24 cellular contexts compared by ENCODE assay signal in the genomic region with DNA sequence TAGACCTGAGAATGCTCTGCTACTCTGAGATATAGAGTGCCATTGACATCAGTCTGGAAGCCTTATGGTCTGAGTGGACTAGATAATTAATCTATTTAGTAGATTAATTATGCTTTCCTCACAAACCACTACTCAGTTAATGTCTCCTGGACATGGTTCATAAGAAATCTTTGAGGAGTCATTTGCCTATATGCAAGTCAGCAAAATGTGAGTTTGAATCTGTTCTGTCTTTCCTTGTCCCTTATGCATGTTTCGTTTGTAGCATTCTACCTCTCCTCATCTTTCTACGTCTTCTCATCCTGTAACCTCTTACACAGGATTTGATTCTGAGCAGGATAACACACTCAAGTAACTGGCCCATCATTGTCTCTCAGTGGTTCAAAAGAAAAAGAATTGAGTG.
DNase-seq lines count a peak whose midpoint lies in the region; ATAC-seq, FAIRE-seq and TF ChIP-seq lines count a peak whose summit lies in the region.
"Had no signal": no experiment of that assay in that cellular context is flagged by ENCODE, and none has a peak within 500 bp of the region (broad histone marks: within the 10 kb centered on the region; RNA-seq: fewer than 3 reads in every experiment).

No MANE protein-coding gene starts in this region.

- 0% methylated on average over 2 of the region's 2 CpGs for WGBS in HepG2 (ENCODE audit: low lambda C conversion rate)
- 100% methylated on average over 2 of the region's 2 CpGs for WGBS in right lobe of liver (ENCODE audit: insufficient coverage, low coverage, low lambda C conversion rate, missing lambda C conversion rate)
- no CpG with 5 or more reads among the region's 2 CpGs for WGBS in IMR-90 (ENCODE audit: extremely low coverage in 2 of 2, insufficient read length in 1 of 2), 2 experiments
- 0% methylated on average over 2 of the region's 2 CpGs for WGBS in K562 (ENCODE audit: insufficient coverage, low coverage, missing lambda C conversion rate)

- no peak for FAIRE-seq in HepG2 (lab: Jason Lieb, UNC)
- no peak for FAIRE-seq in K562 (lab: Jason Lieb, UNC)
- FAIRE-seq: GM12878, GM12892, GM18507 had no signal

- TF ChIP-seq EP300 in HepG2 (IDR thresholded peaks at IDR 0.05; ENCODE audit: low read depth in 2 of 2, low read length in 2 of 2) (no peak), HepG2 (CRISPR knock-in tag; IDR thresholded peaks at IDR 0.05; ENCODE audit: borderline replicate concordance) (no peak), K562 (IDR thresholded peaks at IDR 0.05; ENCODE audit: low read length) (no peak)

- in situ Hi-C loops in HepG2 (cut with HindIII; ENCODE audit: extremely low pct_ligation_motif_present, low pct_unique_long_range_greater_than_20kb) (loop anchor here (25.0 kb wide), 1 partner anchor 1453 kb away; no protein-coding TSS in a partner anchor), IMR-90 (cut with MboI; ENCODE audit: low sequenced_read_pairs) (no loop called here), K562 (cut with MboI) (no loop called here)

- intact Hi-C loops in HepG2 (cut with micrococcal nuclease; ENCODE audit: unreplicated experiment) = no loop called here
- intact Hi-C loops in right lobe of liver (cut with DNase I) = no loop called here
- intact Hi-C loops in IMR-90 (cut with micrococcal nuclease) = no loop called here
- intact Hi-C loops in K562 (cut with micrococcal nuclease) = no loop called here

- dilution Hi-C loops in IMR-90 (cut with HindIII; ENCODE audit: low sequenced_read_pairs, unreplicated experiment) = no loop called here

- H3K14ac ChIP-seq in IMR-90 (replicated peaks; ENCODE audit: low read depth, low read length) = no peak overlapping the region

- H3K4me3 ChIP-seq in HepG2 (replicated peaks in 1 of 3; ENCODE audit: insufficient read depth in 1 of 3, low read depth in 2 of 3, low read length in 3 of 3) = no peak overlapping the region
- H3K4me3 ChIP-seq in right lobe of liver = no peak overlapping the region
- H3K4me3 ChIP-seq in IMR-90 (ENCODE audit: insufficient read depth, low read depth, low read length) = no peak overlapping the region
- H3K4me3 ChIP-seq in K562 = no peak overlapping the region
- H3K4me3 ChIP-seq: BLaER1, GM12878 had no signal

- no peak overlapping the region for H3K4ac ChIP-seq in IMR-90 (ENCODE audit: low read depth, low read length)

- no peak for TF ChIP-seq RAD21 in HepG2 (CRISPR knock-in tag; IDR thresholded peaks at IDR 0.05)
- no peak for TF ChIP-seq RAD21 in IMR-90 (IDR thresholded peaks at IDR 0.05; ENCODE audit: low read length)
- TF ChIP-seq RAD21 in K562 (CRISPR knock-in tag; conservative IDR thresholded peaks at IDR 0.05 in 1 of 2, IDR thresholded peaks at IDR 0.05 in 1 of 2) = no peak

- H3K4me2 ChIP-seq in HepG2 (ENCODE audit: low read depth, low read length) = no peak overlapping the region
- no peak overlapping the region for H3K4me2 ChIP-seq in IMR-90 (ENCODE audit: low read depth, low read length)
- no peak overlapping the region for H3K4me2 ChIP-seq in K562 (ENCODE audit: insufficient read depth, low read length)
- H3K4me2 ChIP-seq: BLaER1 had no signal

- TF ChIP-seq CTCF in HepG2 (CRISPR knock-in tag; IDR thresholded peaks at IDR 0.05) (no peak), right lobe of liver (IDR thresholded peaks at IDR 0.05) (no peak), IMR-90 (conservative IDR thresholded peaks at IDR 0.05; ENCODE audit: low read depth, low read length) (no peak), K562 (IDR thresholded peaks at IDR 0.05 in 2 of 3, conservative IDR thresholded peaks at IDR 0.05 in 1 of 3; ENCODE audit: insufficient read depth in 2 of 3, low read depth in 1 of 3, low read length in 3 of 3) (no peak)

- BruUV-seq in HepG2 (replicated peaks; lab: Mats Ljungman, UMichigan) (no TSS peak), IMR-90 (replicated peaks; lab: Mats Ljungman, UMichigan) (no TSS peak), K562 (replicated peaks; lab: Mats Ljungman, UMichigan) (no TSS peak)

- H4K20me1 ChIP-seq in HepG2 (ENCODE audit: insufficient read depth, low read length) (no peaks in the 10 kb centered on the region), IMR-90 (ENCODE audit: insufficient read depth, low read length) (no peaks in the 10 kb centered on the region), K562 (replicated peaks; ENCODE audit: control insufficient read depth, insufficient read depth, low read length) (no peaks in the 10 kb centered on the region)
- H4K20me1 ChIP-seq: BLaER1 had no signal

- H4K5ac ChIP-seq in IMR-90 (ENCODE audit: low read depth, low read length) = no peak overlapping the region

- H3K4me1 ChIP-seq in HepG2 (ENCODE audit: insufficient read depth, low read length) = no peaks in the 10 kb centered on the region
- H3K4me1 ChIP-seq in right lobe of liver = peaks cover 0 to 16% (median 0%) of the 10 kb centered on the region in 4 donors
- H3K4me1 ChIP-seq in IMR-90 (ENCODE audit: control insufficient read depth, insufficient read depth, low read length) = no peaks in the 10 kb centered on the region
- no peaks in the 10 kb centered on the region for H3K4me1 ChIP-seq in K562 (replicated peaks in 1 of 2; ENCODE audit: control insufficient read depth in 2 of 2, insufficient read depth in 2 of 2, low read length in 2 of 2)
- H3K4me1 ChIP-seq: BE2C had no signal

- DNase-seq in HepG2 (ENCODE audit: low spot score) (no peak), right lobe of liver (no peak), IMR-90 (no peak), K562 (ENCODE audit: extremely low read depth in 1 of 4, low spot score in 3 of 4) (no peak), left lobe of liver (ENCODE audit: low spot score) (no peak)
- DNase-seq: ACHN; BE2C; C1 segment of cervical spinal cord; CD4-positive, alpha-beta memory T cell; CD4-positive, CD25-positive, alpha-beta regulatory T cell; CD8-positive, alpha-beta memory T cell; COR-L47; DMS 273 treated with DMSO at 0.1 percent for 48 hours; DMS153; DMS79; DND-41; EL; GDM1 had no signal

- H3K79me2 ChIP-seq in HepG2 (ENCODE audit: insufficient read depth, low read length) (no peaks in the 10 kb centered on the region), K562 (ENCODE audit: control insufficient read depth, insufficient read depth, low read length) (no peaks in the 10 kb centered on the region)

- ATAC-seq in HepG2 (no peak), right lobe of liver (no peak), IMR-90 (ENCODE audit: low read depth) (no peak), K562 (no peak), HG03196 (IDR thresholded peaks at IDR 0.05; ENCODE audit: unreplicated experiment) (no peak), left lobe of liver (no peak)
- ATAC-seq: GM12878 had no signal

- no peak overlapping the region for H2AFZ ChIP-seq in HepG2 (ENCODE audit: low read length)
- H2AFZ ChIP-seq in IMR-90 (replicated peaks; ENCODE audit: low read length, poor library complexity) = no peak overlapping the region
- no peak overlapping the region for H2AFZ ChIP-seq in K562 (ENCODE audit: low read depth, low read length)

- no peak overlapping the region for H3K9ac ChIP-seq in HepG2 (ENCODE audit: insufficient read depth, low read depth, low read length)
- no peak overlapping the region for H3K9ac ChIP-seq in IMR-90 (ENCODE audit: low read depth, low read length)
- no peak overlapping the region for H3K9ac ChIP-seq in K562 (ENCODE audit: insufficient read depth in 1 of 2, low read depth in 2 of 2, low read length in 2 of 2)
- H3K9ac ChIP-seq: BLaER1 had no signal

- no peak overlapping the region for H4K8ac ChIP-seq in IMR-90 (ENCODE audit: low read depth in 2 of 2, low read length in 2 of 2)

- POLR2A ChIA-PET in HepG2 (lab: Yijun Ruan, JAX) = no interaction called here
- POLR2A ChIA-PET in IMR-90 (lab: Charles Lee; ENCODE audit: unreplicated experiment) = no interaction called here
- POLR2A ChIA-PET in K562 (lab: Yijun Ruan, JAX) = no interaction called here

- H2BK120ac ChIP-seq in IMR-90 (ENCODE audit: low read depth, low read length) = no peak overlapping the region

- H2BK20ac ChIP-seq in IMR-90 (ENCODE audit: low read depth, low read length) = no peak overlapping the region

- H3K79me1 ChIP-seq in IMR-90 (ENCODE audit: low read depth in 1 of 2, low read length in 2 of 2) = no peaks in the 10 kb centered on the region

- no peak overlapping the region for H3K23ac ChIP-seq in IMR-90 (ENCODE audit: low read depth, low read length)

- H3K27me3 ChIP-seq in HepG2 (ENCODE audit: control insufficient read depth in 1 of 2, insufficient read depth in 2 of 2, low read length in 2 of 2) (no peaks in the 10 kb centered on the region), right lobe of liver (no peaks in the 10 kb centered on the region), IMR-90 (ENCODE audit: control insufficient read depth, insufficient read depth, low read length) (no peaks in the 10 kb centered on the region), K562 (ENCODE audit: control insufficient read depth in 2 of 2, insufficient read depth in 2 of 2, low read length in 2 of 2) (no peaks in the 10 kb centered on the region)
- H3K27me3 ChIP-seq: BE2C, BLaER1 had no signal

- TF ChIP-seq POLR2A in HepG2 (IDR thresholded peaks at IDR 0.05; ENCODE audit: insufficient read depth in 1 of 2, low read depth in 2 of 2, low read length in 2 of 2) (no peak), right lobe of liver (IDR thresholded peaks at IDR 0.05) (no peak), IMR-90 (IDR thresholded peaks at IDR 0.05; ENCODE audit: low read depth, low read length) (no peak), K562 (conservative IDR thresholded peaks at IDR 0.05) (no peak)

- no peak overlapping the region for H2AK9ac ChIP-seq in IMR-90 (replicated peaks; ENCODE audit: low read depth, low read length, poor library complexity)

- H2AK5ac ChIP-seq in IMR-90 (ENCODE audit: low read depth, low read length) = no peak overlapping the region

- H2BK15ac ChIP-seq in IMR-90 (ENCODE audit: low read depth, low read length) = no peak overlapping the region

- no peak overlapping the region for H3K27ac ChIP-seq in HepG2 (ENCODE audit: extremely low read length, insufficient read depth, low read length)
- no peak overlapping the region for H3K27ac ChIP-seq in right lobe of liver
- H3K27ac ChIP-seq in IMR-90 (ENCODE audit: insufficient read depth, low read length) = no peak overlapping the region
- H3K27ac ChIP-seq in K562 (ENCODE audit: extremely low read depth, low read depth, low read length) = no peak overlapping the region
- H3K27ac ChIP-seq: 22Rv1, BLaER1 had no signal

- H3K18ac ChIP-seq in IMR-90 (ENCODE audit: low read depth, low read length) = no peak overlapping the region

- no peak overlapping the region for H3K56ac ChIP-seq in IMR-90 (ENCODE audit: extremely low read depth, insufficient read depth, low read length)

- no peak overlapping the region for H4K91ac ChIP-seq in IMR-90 (ENCODE audit: insufficient read depth, low read depth, low read length)

- CTCF ChIA-PET in HepG2 (lab: Yijun Ruan, JAX; ENCODE audit: low intra/inter-chr PET ratio, low total read pairs) (no interaction called here), IMR-90 (lab: Yijun Ruan, JAX) (no interaction called here), K562 (lab: Yijun Ruan, JAX; ENCODE audit: low intra/inter-chr PET ratio) (no interaction called here)

- H3K9me3 ChIP-seq in HepG2 (ENCODE audit: low read length) (no peaks in the 10 kb centered on the region), right lobe of liver (no peaks in the 10 kb centered on the region), IMR-90 (ENCODE audit: control insufficient read depth, insufficient read depth, low read length) (no peaks in the 10 kb centered on the region), K562 (replicated peaks; ENCODE audit: control insufficient read depth, insufficient read depth, low read depth, low read length) (no peaks in the 10 kb centered on the region; the same call in 1 of the 2 replicates)
- H3K9me3 ChIP-seq: BE2C, BLaER1 had no signal

- H3K36me3 ChIP-seq in HepG2 (replicated peaks in 1 of 2; ENCODE audit: control insufficient read depth in 1 of 2, insufficient read depth in 2 of 2, low read length in 2 of 2) (no peaks in the 10 kb centered on the region), right lobe of liver (no peaks in the 10 kb centered on the region), IMR-90 (ENCODE audit: control insufficient read depth, insufficient read depth, low read length) (no peaks in the 10 kb centered on the region), K562 (ENCODE audit: control insufficient read depth, insufficient read depth, low read length) (no peaks in the 10 kb centered on the region)
- H3K36me3 ChIP-seq: BE2C, BLaER1 had no signal

- H2BK5ac ChIP-seq in IMR-90 (ENCODE audit: low read depth, low read length, poor library complexity, severe bottlenecking) = no peak overlapping the region

- no peaks in the 10 kb centered on the region for H3K9me1 ChIP-seq in IMR-90 (ENCODE audit: insufficient read depth, low read length)
- H3K9me1 ChIP-seq in K562 (ENCODE audit: control insufficient read depth, insufficient read depth, low read length) = no peaks in the 10 kb centered on the region
